Comparison of ENCODE assay signal across 1 cellular context in the genomic region with DNA sequence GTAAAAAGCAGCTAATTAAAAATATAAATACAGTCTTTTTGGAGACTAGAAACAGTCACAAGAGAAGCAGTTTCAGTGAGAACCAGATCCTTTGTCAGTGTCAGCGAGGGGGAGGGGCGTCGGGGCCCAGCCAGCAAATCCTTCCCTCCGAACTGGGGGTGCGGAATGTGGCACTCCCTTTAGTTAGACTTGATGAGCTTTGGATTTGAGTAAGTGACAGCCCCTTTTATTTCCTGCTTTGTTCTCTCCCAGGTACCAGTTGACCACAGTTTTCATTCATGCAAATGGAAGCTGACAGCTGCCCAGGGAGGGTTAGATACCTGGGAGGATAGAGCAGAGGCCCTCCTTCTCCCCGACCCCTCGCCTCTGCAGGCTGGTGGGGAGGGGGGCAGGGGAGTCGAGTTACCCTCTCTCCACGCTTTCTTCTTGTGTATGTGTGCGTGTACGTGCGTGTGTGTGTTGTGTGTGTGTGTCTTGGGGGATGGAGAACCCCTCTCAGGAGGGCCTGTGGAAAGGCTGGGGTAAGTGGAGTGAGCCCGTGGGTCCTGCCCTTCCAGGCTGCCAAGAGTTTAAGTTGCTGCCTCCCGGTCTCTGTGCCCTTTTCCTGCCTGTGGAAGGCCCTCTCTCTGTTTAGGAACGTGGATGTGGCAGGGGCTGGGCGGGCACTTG.
TF ChIP-seq lines count a peak whose summit lies in the region.

No MANE protein-coding gene starts in this region.

TF ChIP-seq in SK-N-SH treated with all-trans-retinoic acid at 6 μM for 48 hours, 23 proteins besides CTCF, POLR2A, EP300 and RAD21 (continued from another document):
- TF ChIP-seq, protein P1, sequence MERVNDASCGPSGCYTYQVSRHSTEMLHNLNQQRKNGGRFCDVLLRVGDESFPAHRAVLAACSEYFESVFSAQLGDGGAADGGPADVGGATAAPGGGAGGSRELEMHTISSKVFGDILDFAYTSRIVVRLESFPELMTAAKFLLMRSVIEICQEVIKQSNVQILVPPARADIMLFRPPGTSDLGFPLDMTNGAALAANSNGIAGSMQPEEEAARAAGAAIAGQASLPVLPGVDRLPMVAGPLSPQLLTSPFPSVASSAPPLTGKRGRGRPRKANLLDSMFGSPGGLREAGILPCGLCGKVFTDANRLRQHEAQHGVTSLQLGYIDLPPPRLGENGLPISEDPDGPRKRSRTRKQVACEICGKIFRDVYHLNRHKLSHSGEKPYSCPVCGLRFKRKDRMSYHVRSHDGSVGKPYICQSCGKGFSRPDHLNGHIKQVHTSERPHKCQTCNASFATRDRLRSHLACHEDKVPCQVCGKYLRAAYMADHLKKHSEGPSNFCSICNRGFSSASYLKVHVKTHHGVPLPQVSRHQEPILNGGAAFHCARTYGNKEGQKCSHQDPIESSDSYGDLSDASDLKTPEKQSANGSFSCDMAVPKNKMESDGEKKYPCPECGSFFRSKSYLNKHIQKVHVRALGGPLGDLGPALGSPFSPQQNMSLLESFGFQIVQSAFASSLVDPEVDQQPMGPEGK (CRISPR knock-in tag; IDR thresholded peaks at IDR 0.05; ENCODE audit: borderline replicate concordance), result no peak
- TF ChIP-seq, protein P2, sequence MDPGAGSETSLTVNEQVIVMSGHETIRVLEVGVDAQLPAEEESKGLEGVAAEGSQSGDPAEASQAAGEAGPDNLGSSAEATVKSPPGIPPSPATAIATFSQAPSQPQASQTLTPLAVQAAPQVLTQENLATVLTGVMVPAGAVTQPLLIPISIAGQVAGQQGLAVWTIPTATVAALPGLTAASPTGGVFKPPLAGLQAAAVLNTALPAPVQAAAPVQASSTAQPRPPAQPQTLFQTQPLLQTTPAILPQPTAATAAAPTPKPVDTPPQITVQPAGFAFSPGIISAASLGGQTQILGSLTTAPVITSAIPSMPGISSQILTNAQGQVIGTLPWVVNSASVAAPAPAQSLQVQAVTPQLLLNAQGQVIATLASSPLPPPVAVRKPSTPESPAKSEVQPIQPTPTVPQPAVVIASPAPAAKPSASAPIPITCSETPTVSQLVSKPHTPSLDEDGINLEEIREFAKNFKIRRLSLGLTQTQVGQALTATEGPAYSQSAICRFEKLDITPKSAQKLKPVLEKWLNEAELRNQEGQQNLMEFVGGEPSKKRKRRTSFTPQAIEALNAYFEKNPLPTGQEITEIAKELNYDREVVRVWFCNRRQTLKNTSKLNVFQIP (CRISPR knock-in tag; IDR thresholded peaks at IDR 0.05; ENCODE audit: borderline replicate concordance, low read depth), result no peak
- TF ChIP-seq, protein P3, sequence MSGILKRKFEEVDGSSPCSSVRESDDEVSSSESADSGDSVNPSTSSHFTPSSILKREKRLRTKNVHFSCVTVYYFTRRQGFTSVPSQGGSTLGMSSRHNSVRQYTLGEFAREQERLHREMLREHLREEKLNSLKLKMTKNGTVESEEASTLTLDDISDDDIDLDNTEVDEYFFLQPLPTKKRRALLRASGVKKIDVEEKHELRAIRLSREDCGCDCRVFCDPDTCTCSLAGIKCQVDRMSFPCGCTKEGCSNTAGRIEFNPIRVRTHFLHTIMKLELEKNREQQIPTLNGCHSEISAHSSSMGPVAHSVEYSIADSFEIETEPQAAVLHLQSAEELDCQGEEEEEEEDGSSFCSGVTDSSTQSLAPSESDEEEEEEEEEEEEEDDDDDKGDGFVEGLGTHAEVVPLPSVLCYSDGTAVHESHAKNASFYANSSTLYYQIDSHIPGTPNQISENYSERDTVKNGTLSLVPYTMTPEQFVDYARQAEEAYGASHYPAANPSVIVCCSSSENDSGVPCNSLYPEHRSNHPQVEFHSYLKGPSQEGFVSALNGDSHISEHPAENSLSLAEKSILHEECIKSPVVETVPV (CRISPR knock-in tag; IDR thresholded peaks at IDR 0.05), result no peak
- TF ChIP-seq, protein P4, sequence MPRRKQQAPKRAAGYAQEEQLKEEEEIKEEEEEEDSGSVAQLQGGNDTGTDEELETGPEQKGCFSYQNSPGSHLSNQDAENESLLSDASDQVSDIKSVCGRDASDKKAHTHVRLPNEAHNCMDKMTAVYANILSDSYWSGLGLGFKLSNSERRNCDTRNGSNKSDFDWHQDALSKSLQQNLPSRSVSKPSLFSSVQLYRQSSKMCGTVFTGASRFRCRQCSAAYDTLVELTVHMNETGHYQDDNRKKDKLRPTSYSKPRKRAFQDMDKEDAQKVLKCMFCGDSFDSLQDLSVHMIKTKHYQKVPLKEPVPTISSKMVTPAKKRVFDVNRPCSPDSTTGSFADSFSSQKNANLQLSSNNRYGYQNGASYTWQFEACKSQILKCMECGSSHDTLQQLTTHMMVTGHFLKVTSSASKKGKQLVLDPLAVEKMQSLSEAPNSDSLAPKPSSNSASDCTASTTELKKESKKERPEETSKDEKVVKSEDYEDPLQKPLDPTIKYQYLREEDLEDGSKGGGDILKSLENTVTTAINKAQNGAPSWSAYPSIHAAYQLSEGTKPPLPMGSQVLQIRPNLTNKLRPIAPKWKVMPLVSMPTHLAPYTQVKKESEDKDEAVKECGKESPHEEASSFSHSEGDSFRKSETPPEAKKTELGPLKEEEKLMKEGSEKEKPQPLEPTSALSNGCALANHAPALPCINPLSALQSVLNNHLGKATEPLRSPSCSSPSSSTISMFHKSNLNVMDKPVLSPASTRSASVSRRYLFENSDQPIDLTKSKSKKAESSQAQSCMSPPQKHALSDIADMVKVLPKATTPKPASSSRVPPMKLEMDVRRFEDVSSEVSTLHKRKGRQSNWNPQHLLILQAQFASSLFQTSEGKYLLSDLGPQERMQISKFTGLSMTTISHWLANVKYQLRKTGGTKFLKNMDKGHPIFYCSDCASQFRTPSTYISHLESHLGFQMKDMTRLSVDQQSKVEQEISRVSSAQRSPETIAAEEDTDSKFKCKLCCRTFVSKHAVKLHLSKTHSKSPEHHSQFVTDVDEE (CRISPR knock-in tag; IDR thresholded peaks at IDR 0.05), result no peak
- TF ChIP-seq CSDC2 (CRISPR knock-in tag; IDR thresholded peaks at IDR 0.05), result no peak
- TF ChIP-seq ISL1 (CRISPR knock-in tag; IDR thresholded peaks at IDR 0.05), result no peak
- no peak for TF ChIP-seq BACH2 (CRISPR knock-in tag; IDR thresholded peaks at IDR 0.05; ENCODE audit: borderline replicate concordance)
- TF ChIP-seq TOX (CRISPR knock-in tag; IDR thresholded peaks at IDR 0.05; ENCODE audit: borderline replicate concordance), result no peak
- no peak for TF ChIP-seq ZNF565 (CRISPR knock-in tag; conservative IDR thresholded peaks at IDR 0.05; ENCODE audit: low read depth)
- no peak for TF ChIP-seq GLIS3 (CRISPR knock-in tag; IDR thresholded peaks at IDR 0.05)
- TF ChIP-seq ZNF70 (CRISPR knock-in tag; IDR thresholded peaks at IDR 0.05), result no peak
